ENCODE assay signal across 8 cellular contexts in genomic region chrX:15855562-15856256, GRCh38. TPM values are rescaled to one million over a fixed set of nuclear protein-coding genes. Genes with fewer than 3 reads are reported as not detected.
DNase-seq lines count a peak whose midpoint lies in the region; ATAC-seq lines count a peak whose summit lies in the region.

No MANE protein-coding gene starts in this region.

- H3K27me3 Mint-ChIP-seq in dendritic cell treated with granulocyte-macrophage colony-stimulating factor and Interleukin-4, amounts not matched to agents 40 ng/mL and 50 ng/mL, for 4 days, result no peaks in the 10 kb centered on the region

- no peaks in the 10 kb centered on the region for H3K27me3 ChIP-seq in neuron (ENCODE audit: insufficient read depth, low read length)

- H3K9me3 ChIP-seq in neuron (ENCODE audit: low read length), result no peaks in the 10 kb centered on the region

- peak overlapping the region; percentile 50 for H2AFZ ChIP-seq in neuron (ENCODE audit: low read depth, low read length)

- peak overlapping the region; percentile 98 for H3K4me3 ChIP-seq in neuron (ENCODE audit: low read length)

- peaks cover 13% of the 10 kb centered on the region for H3K36me3 Mint-ChIP-seq in dendritic cell treated with granulocyte-macrophage colony-stimulating factor and Interleukin-4, amounts not matched to agents 40 ng/mL and 50 ng/mL, for 4 days (ENCODE audit: low read depth)

- intact Hi-C loops in dendritic cell treated with granulocyte-macrophage colony-stimulating factor and Interleukin-4, amounts not matched to agents 40 ng/mL and 50 ng/mL, for 4 days (cut with micrococcal nuclease), result loop anchor here (2.0 kb wide), 1 partner anchor 55 kb away; no protein-coding TSS in a partner anchor

- H3K9me3 Mint-ChIP-seq in dendritic cell treated with granulocyte-macrophage colony-stimulating factor and Interleukin-4, amounts not matched to agents 40 ng/mL and 50 ng/mL, for 4 days, result no peaks in the 10 kb centered on the region

- H3K4me3 Mint-ChIP-seq in dendritic cell treated with granulocyte-macrophage colony-stimulating factor and Interleukin-4, amounts not matched to agents 40 ng/mL and 50 ng/mL, for 4 days, result peak overlapping the region; percentile 87

- peak overlapping the region; percentile 100 for H3K27ac Mint-ChIP-seq in dendritic cell treated with granulocyte-macrophage colony-stimulating factor and Interleukin-4, amounts not matched to agents 40 ng/mL and 50 ng/mL, for 4 days

- H3K36me3 ChIP-seq in neuron (ENCODE audit: insufficient read depth, low read length), result peaks cover 13% of the 10 kb centered on the region

- peaks cover 45% of the 10 kb centered on the region for H3K4me1 ChIP-seq in neuron (ENCODE audit: insufficient read depth, low read length)

- no peak for ATAC-seq in left lobe of liver
- ATAC-seq in GM18519 (IDR thresholded peaks at IDR 0.05; ENCODE audit: low FRiP score, unreplicated experiment), result no peak

- DNase-seq in DMS153 (lab: John Stamatoyannopoulos, UW) (peak; percentile 12), DMS153 treated with DMSO at 0.1 percent for 48 hours (lab: John Stamatoyannopoulos, UW; ENCODE audit: unreplicated experiment) (no peak), NCI-H748 treated with DMSO at 0.1 percent for 48 hours (lab: John Stamatoyannopoulos, UW) (peak; percentile 3), left lobe of liver (ENCODE audit: low spot score) (no peak), cerebellum (ENCODE audit: low spot score) (no peak)

- H3K4me1 Mint-ChIP-seq in dendritic cell treated with granulocyte-macrophage colony-stimulating factor and Interleukin-4, amounts not matched to agents 40 ng/mL and 50 ng/mL, for 4 days (ENCODE audit: low read depth), result peaks cover 11% of the 10 kb centered on the region

RNA-seq across cellular contexts. Expression of gene AP1S2, which starts 1.1 kb away (rescaled TPM):
- total RNA-seq in left lobe of liver (3.9 TPM), cerebellum (90.6 TPM)

Comparison
In these comparisons a context has a peak if more than half of its experiments do, and no peak if none do; other contexts are left out.
1. DNase-seq: peak in DMS153 (single experiment) and NCI-H748 treated with DMSO at 0.1 percent for 48 hours (single experiment); none in DMS153 treated with DMSO at 0.1 percent for 48 hours (single experiment), left lobe of liver (single experiment) and cerebellum (single experiment).
2. RNA of gene AP1S2, which starts 1.1 kb away (total RNA-seq): 90.6 TPM in cerebellum (single experiment); 3.9 TPM in left lobe of liver (single experiment); every median in the first group is over 10 times any median in the second.